In genomic region chr7:93551063-93551895, GRCh38 we compare ENCODE assay signal across 8 cellular contexts. TPM values are rescaled to one million over a fixed set of nuclear protein-coding genes. Genes with fewer than 3 reads are reported as not detected.
DNase-seq lines count a peak whose midpoint lies in the region; ATAC-seq and TF ChIP-seq lines count a peak whose summit lies in the region.

No MANE protein-coding gene starts in this region.

- peak; percentile 23 for DNase-seq in AG04449 (ENCODE audit: low read depth, low spot score)
- peak; percentile 68 for DNase-seq in NCI-H69 (lab: John Stamatoyannopoulos, UW)
- no peak for DNase-seq in endodermal cell
- DNase-seq in putamen (ENCODE audit: low spot score), result peak; percentile 22
- DNase-seq in stimulated activated naive CD8-positive, alpha-beta T cell treated with anti-CD3 and anti-CD28 coated beads, Interleukin-15, Interleukin-2, amounts not matched to agents 100 U/mL and 50 U/mL, for 24 hours, result no peak
- no peak for DNase-seq in hippocampal formation (lab: John Stamatoyannopoulos, UW)
- DNase-seq in nucleus accumbens (lab: John Stamatoyannopoulos, UW), result no peak

- CTCF ChIA-PET in AG04449 (lab: Yijun Ruan, JAX), result interaction anchor here (0.7 to 7.9 kb wide), 26 partner anchors 8 to 459 kb away, joined by 3 to 265 read pairs (median 5); partner anchors contain the start of gene VPS50

- TF ChIP-seq CTCF in AG04449 (IDR thresholded peaks at IDR 0.05; ENCODE audit: insufficient read depth, low read length, missing control alignments) (peak; percentile 38), endodermal cell (conservative IDR thresholded peaks at IDR 0.05) (peak; percentile 83)

- no peaks in the 10 kb centered on the region for H3K4me1 ChIP-seq in endodermal cell (ENCODE audit: control insufficient read depth, insufficient read depth, low read length)

- H3K27ac ChIP-seq in endodermal cell (ENCODE audit: low read depth, low read length), result no peak overlapping the region

- H3K9ac ChIP-seq in endodermal cell (ENCODE audit: extremely low read depth, low read length, poor library complexity, severe bottlenecking), result no peak overlapping the region

- H3K36me3 Mint-ChIP-seq in endodermal cell (ENCODE audit: low read depth), result no peaks in the 10 kb centered on the region

- H3K9me3 ChIP-seq in endodermal cell (ENCODE audit: control insufficient read depth, low read length), result no peaks in the 10 kb centered on the region

- H3K9me3 Mint-ChIP-seq in endodermal cell, result no peaks in the 10 kb centered on the region

- no peak overlapping the region for H3K4me3 Mint-ChIP-seq in endodermal cell

- H3K4me3 ChIP-seq in AG04449 (ENCODE audit: low read depth, low read length), result no peak overlapping the region
- no peak overlapping the region for H3K4me3 ChIP-seq in endodermal cell (ENCODE audit: low read length)

- no peaks in the 10 kb centered on the region for H3K36me3 ChIP-seq in endodermal cell (ENCODE audit: control insufficient read depth, insufficient read depth, low read length)

- no peaks in the 10 kb centered on the region for H3K27me3 ChIP-seq in endodermal cell (ENCODE audit: control insufficient read depth, insufficient read depth, low read length, poor library complexity, severe bottlenecking)

- no peaks in the 10 kb centered on the region for H3K27me3 Mint-ChIP-seq in endodermal cell (ENCODE audit: insufficient read depth)

- peak; percentile 62 for ATAC-seq in GM18502 (IDR thresholded peaks at IDR 0.05; ENCODE audit: poor library complexity, unreplicated experiment)
- no peak for ATAC-seq in stimulated activated naive CD8-positive, alpha-beta T cell treated with anti-CD3 and anti-CD28 coated beads, Interleukin-15, Interleukin-2, amounts not matched to agents 100 U/mL and 50 U/mL, for 24 hours

- H3K4me1 Mint-ChIP-seq in endodermal cell, result no peaks in the 10 kb centered on the region

- POLR2A ChIA-PET in AG04449 (lab: Yijun Ruan, JAX), result no interaction called here

- 13 to 28% methylated on average over 4 to 6 of the region's 6 CpGs for WGBS in endodermal cell (ENCODE audit: insufficient coverage in 1 of 2, insufficient read length in 1 of 2), 2 experiments

- no peak overlapping the region for H3K27ac Mint-ChIP-seq in endodermal cell

RNA-seq across cellular contexts. Expression of gene CALCR, which starts 23.2 kb away (rescaled TPM):
- 10 to 100 TPM; 16.8 to 17.1 TPM for total RNA-seq in endodermal cell
- polyA plus RNA-seq in endodermal cell (2013, experiment 1 of 2), result 1.8 TPM
- 2.6 TPM for polyA plus RNA-seq in endodermal cell (2013, experiment 2 of 2)

Comparison
In these comparisons a context has a peak if more than half of its experiments do, and no peak if none do; other contexts are left out.
1. DNase-seq: peak in AG04449 (single experiment), NCI-H69 (single experiment) and putamen (single experiment); none in endodermal cell (single experiment), stimulated activated naive CD8-positive, alpha-beta T cell treated with anti-CD3 and anti-CD28 coated beads, Interleukin-15, Interleukin-2, amounts not matched to agents 100 U/mL and 50 U/mL, for 24 hours (single experiment), hippocampal formation (0 of 2) and nucleus accumbens (0 of 56).